Comparison of ENCODE assay signal across 10 cellular contexts in genomic region chr21:45409466-45410150, GRCh38. TPM values are rescaled to one million over a fixed set of nuclear protein-coding genes. Genes with fewer than 3 reads are reported as not detected.
A peak's percentile ranks its signal among the peaks of the same experiment; 100 is the strongest.
DNase-seq lines count a peak whose midpoint lies in the region; ATAC-seq and TF ChIP-seq lines count a peak whose summit lies in the region.
"Had no signal": no experiment of that assay in that cellular context is flagged by ENCODE, and none has a peak within 500 bp of the region (broad histone marks: within the 10 kb centered on the region; RNA-seq: fewer than 3 reads in every experiment).

No MANE protein-coding gene starts in this region.

- no peak for TF ChIP-seq EP300 in SK-N-SH (IDR thresholded peaks at IDR 0.05; ENCODE audit: borderline replicate concordance in 1 of 2, low read depth in 1 of 2, low read length in 1 of 2)

- POLR2A ChIA-PET in SK-N-SH (lab: Yijun Ruan, JAX): no interaction called here
- POLR2A ChIA-PET in activated CD4-positive, alpha-beta T cell treated with anti-CD3 and anti-CD28 coated beads, Interleukin-2, amount 10 ng/mL, durations not matched to agents 7 days and 5 days (lab: Charles Lee): no interaction called here
- POLR2A ChIA-PET in activated CD4-positive, alpha-beta T cell treated with anti-CD3 and anti-CD28 coated beads for 36 hours (lab: Charles Lee): no interaction called here

- 90% methylated on average over 2 of the region's 29 CpGs for WGBS in SK-N-SH (ENCODE audit: low lambda C conversion rate)

- peak overlapping the region in 1 of 2 experiments; percentile 45; a peak in 2 of 4 replicates for H3K27ac ChIP-seq in SK-N-SH (ENCODE audit: low read depth in 2 of 2, low read length in 1 of 2)
- no peak overlapping the region for H3K27ac ChIP-seq in neural progenitor cell

- CTCF ChIA-PET in SK-N-SH (lab: Yijun Ruan, JAX): interaction anchor here (0.9 to 1.6 kb wide), 7 partner anchors 23 to 271 kb away, joined by 3 to 6 read pairs (median 4); no protein-coding TSS in a partner anchor
- CTCF ChIA-PET in activated CD4-positive, alpha-beta T cell treated with anti-CD3 and anti-CD28 coated beads, Interleukin-2, amount 10 ng/mL, durations not matched to agents 7 days and 5 days (lab: Charles Lee): no interaction called here
- CTCF ChIA-PET in activated CD4-positive, alpha-beta T cell treated with anti-CD3 and anti-CD28 coated beads for 36 hours (lab: Charles Lee): no interaction called here

- H3K27me3 ChIP-seq in SK-N-SH (ENCODE audit: insufficient read depth) (no peaks in the 10 kb centered on the region), neural progenitor cell (peaks cover under 1% of the 10 kb centered on the region)

- peak; percentile 67 for DNase-seq in SK-N-SH
- peak; percentile 42 for DNase-seq in globus pallidus (ENCODE audit: low spot score)
- no peak for DNase-seq in neural progenitor cell (ENCODE audit: low spot score)
- no peak for DNase-seq in activated CD4-positive, alpha-beta T cell treated with anti-CD3 and anti-CD28 coated beads, Interleukin-2, amount 10 ng/mL, durations not matched to agents 7 days and 5 days
- DNase-seq in activated CD4-positive, alpha-beta T cell treated with anti-CD3 and anti-CD28 coated beads for 36 hours: no peak
- DNase-seq: activated CD8-positive, alpha-beta memory T cell treated with anti-CD3 and anti-CD28 coated beads, Interleukin-2, amount 10 ng/mL, durations not matched to agents 7 days and 5 days had no signal

- H4K20me1 ChIP-seq in SK-N-SH (ENCODE audit: insufficient read depth) (peaks cover 83% of the 10 kb centered on the region), neural progenitor cell (ENCODE audit: low read depth) (peaks cover 82% of the 10 kb centered on the region)

- H3K4me1 Mint-ChIP-seq in neural progenitor cell: peaks cover 70% of the 10 kb centered on the region
- no peaks in the 10 kb centered on the region for H3K4me1 Mint-ChIP-seq in activated CD4-positive, alpha-beta T cell treated with anti-CD3 and anti-CD28 coated beads, Interleukin-2, amount 10 ng/mL, durations not matched to agents 7 days and 5 days
- H3K4me1 Mint-ChIP-seq in activated CD4-positive, alpha-beta T cell treated with anti-CD3 and anti-CD28 coated beads for 36 hours: peaks cover 7% of the 10 kb centered on the region

- no peaks in the 10 kb centered on the region for H3K9me2 ChIP-seq in SK-N-SH

- H3K4me3 ChIP-seq in SK-N-SH (ENCODE audit: low read depth in 2 of 2, low read length in 1 of 2) (no peak overlapping the region), neural progenitor cell (no peak overlapping the region)

- H2AFZ ChIP-seq in SK-N-SH (ENCODE audit: low read depth): no peak overlapping the region
- H2AFZ ChIP-seq in neural progenitor cell (replicated peaks): no peak overlapping the region

- no peaks in the 10 kb centered on the region for H3K9me3 Mint-ChIP-seq in neural progenitor cell
- no peaks in the 10 kb centered on the region for H3K9me3 Mint-ChIP-seq in activated CD4-positive, alpha-beta T cell treated with anti-CD3 and anti-CD28 coated beads, Interleukin-2, amount 10 ng/mL, durations not matched to agents 7 days and 5 days
- no peaks in the 10 kb centered on the region for H3K9me3 Mint-ChIP-seq in activated CD4-positive, alpha-beta T cell treated with anti-CD3 and anti-CD28 coated beads for 36 hours (ENCODE audit: low read depth)
- H3K9me3 Mint-ChIP-seq: neural crest cell had no signal

- H3F3A ChIP-seq in SK-N-SH (replicated peaks; ENCODE audit: insufficient read depth) (no peaks in the 10 kb centered on the region), neural progenitor cell (ENCODE audit: low read depth) (peaks cover 35% of the 10 kb centered on the region)

- H3K4me3 Mint-ChIP-seq in neural progenitor cell: peak overlapping the region; percentile 10
- H3K4me3 Mint-ChIP-seq in activated CD4-positive, alpha-beta T cell treated with anti-CD3 and anti-CD28 coated beads, Interleukin-2, amount 10 ng/mL, durations not matched to agents 7 days and 5 days: no peak overlapping the region
- no peak overlapping the region for H3K4me3 Mint-ChIP-seq in activated CD4-positive, alpha-beta T cell treated with anti-CD3 and anti-CD28 coated beads for 36 hours
- H3K4me3 Mint-ChIP-seq: activated CD8-positive, alpha-beta memory T cell treated with anti-CD3 and anti-CD28 coated beads, Interleukin-2, amount 10 ng/mL, durations not matched to agents 7 days and 5 days; neural crest cell had no signal

- H3K27me3 Mint-ChIP-seq in neural progenitor cell (ENCODE audit: insufficient read depth, low read depth): peaks cover 13% of the 10 kb centered on the region
- H3K27me3 Mint-ChIP-seq in activated CD4-positive, alpha-beta T cell treated with anti-CD3 and anti-CD28 coated beads, Interleukin-2, amount 10 ng/mL, durations not matched to agents 7 days and 5 days: peaks cover 15% of the 10 kb centered on the region
- H3K27me3 Mint-ChIP-seq in activated CD4-positive, alpha-beta T cell treated with anti-CD3 and anti-CD28 coated beads for 36 hours: peaks cover 17% of the 10 kb centered on the region

- H3K36me3 ChIP-seq in SK-N-SH (replicated peaks in 1 of 2; ENCODE audit: control insufficient read depth in 1 of 2, insufficient read depth in 2 of 2, low read length in 1 of 2): peaks cover 6 to 11% of the 10 kb centered on the region in 2 experiments
- no peaks in the 10 kb centered on the region for H3K36me3 ChIP-seq in neural progenitor cell

- H3K27ac Mint-ChIP-seq in neural progenitor cell: peak overlapping the region; percentile 37
- no peak overlapping the region for H3K27ac Mint-ChIP-seq in activated CD4-positive, alpha-beta T cell treated with anti-CD3 and anti-CD28 coated beads, Interleukin-2, amount 10 ng/mL, durations not matched to agents 7 days and 5 days
- no peak overlapping the region for H3K27ac Mint-ChIP-seq in activated CD4-positive, alpha-beta T cell treated with anti-CD3 and anti-CD28 coated beads for 36 hours
- H3K27ac Mint-ChIP-seq: activated CD8-positive, alpha-beta memory T cell treated with anti-CD3 and anti-CD28 coated beads, Interleukin-2, amount 10 ng/mL, durations not matched to agents 7 days and 5 days had no signal

- peak; percentile 35 for TF ChIP-seq RAD21 in SK-N-SH (IDR thresholded peaks at IDR 0.05; ENCODE audit: low read length)

- H3K9me3 ChIP-seq in SK-N-SH (no peaks in the 10 kb centered on the region), neural progenitor cell (ENCODE audit: low read depth) (no peaks in the 10 kb centered on the region)

- TF ChIP-seq CTCF in SK-N-SH (IDR thresholded peaks at IDR 0.05) (no peak), neural progenitor cell (IDR thresholded peaks at IDR 0.05) (no peak)

- H3K4me1 ChIP-seq in SK-N-SH (ENCODE audit: control insufficient read depth in 1 of 2, insufficient read depth in 2 of 2, low read depth in 1 of 2, low read length in 1 of 2): peaks cover 6 to 46% of the 10 kb centered on the region in 2 experiments; a peak in 1 of 4 replicates
- peaks cover 60% of the 10 kb centered on the region for H3K4me1 ChIP-seq in neural progenitor cell

- H3K36me3 Mint-ChIP-seq in neural progenitor cell: no peaks in the 10 kb centered on the region
- H3K36me3 Mint-ChIP-seq in activated CD4-positive, alpha-beta T cell treated with anti-CD3 and anti-CD28 coated beads, Interleukin-2, amount 10 ng/mL, durations not matched to agents 7 days and 5 days (ENCODE audit: low read depth): no peaks in the 10 kb centered on the region
- H3K36me3 Mint-ChIP-seq in activated CD4-positive, alpha-beta T cell treated with anti-CD3 and anti-CD28 coated beads for 36 hours (ENCODE audit: low read depth): no peaks in the 10 kb centered on the region
- H3K36me3 Mint-ChIP-seq: activated CD8-positive, alpha-beta memory T cell treated with anti-CD3 and anti-CD28 coated beads, Interleukin-2, amount 10 ng/mL, durations not matched to agents 7 days and 5 days had no signal

- H3K9ac ChIP-seq in SK-N-SH (no peak overlapping the region), neural progenitor cell (no peak overlapping the region)

- intact Hi-C loops in activated CD4-positive, alpha-beta T cell treated with anti-CD3 and anti-CD28 coated beads for 36 hours (cut with DNase I, micrococcal nuclease): loop anchor here in 1 of 2 experiments (5.0 kb wide), 1 partner anchor 183 kb away; no protein-coding TSS in a partner anchor

- H3K79me2 ChIP-seq in SK-N-SH (ENCODE audit: insufficient read depth) (peaks cover 89% of the 10 kb centered on the region), neural progenitor cell (ENCODE audit: low read depth) (peaks cover 96% of the 10 kb centered on the region)

- H3K4me2 ChIP-seq in SK-N-SH (no peak overlapping the region), neural progenitor cell (no peak overlapping the region)

- ATAC-seq in SK-N-SH treated with all-trans-retinoic acid at 6 μM for 48 hours (no peak), GM18511 (IDR thresholded peaks at IDR 0.05; ENCODE audit: unreplicated experiment) (no peak), GM21576 (IDR thresholded peaks at IDR 0.05; ENCODE audit: unreplicated experiment) (no peak)
- ATAC-seq in activated CD4-positive, alpha-beta T cell treated with anti-CD3 and anti-CD28 coated beads for 36 hours: no peak
- ATAC-seq: activated CD8-positive, alpha-beta memory T cell treated with anti-CD3 and anti-CD28 coated beads, Interleukin-2, amount 10 ng/mL, durations not matched to agents 7 days and 5 days had no signal

TF ChIP-seq in SK-N-SH, 30 proteins besides CTCF, POLR2A, EP300 and RAD21 (continues in another document):
- TF ChIP-seq SMC3 (IDR thresholded peaks at IDR 0.05; ENCODE audit: low read depth, low read length): peak; percentile 27; the same call in 1 of the 2 replicates

TF ChIP-seq in SK-N-SH treated with all-trans-retinoic acid at 6 μM for 48 hours, 23 proteins besides CTCF, POLR2A, EP300 and RAD21 (continues in another document):
- no peak for TF ChIP-seq ISL1 (CRISPR knock-in tag; IDR thresholded peaks at IDR 0.05)
- no peak for TF ChIP-seq ZNF565 (CRISPR knock-in tag; conservative IDR thresholded peaks at IDR 0.05; ENCODE audit: low read depth)
- no peak for TF ChIP-seq ZNF8 (CRISPR knock-in tag; IDR thresholded peaks at IDR 0.05)
- TF ChIP-seq OSR1 (CRISPR knock-in tag; IDR thresholded peaks at IDR 0.05): no peak
- TF ChIP-seq TCF4 (CRISPR knock-in tag; IDR thresholded peaks at IDR 0.05; ENCODE audit: borderline replicate concordance): no peak
- no peak for TF ChIP-seq ZFP3 (CRISPR knock-in tag; IDR thresholded peaks at IDR 0.05)

RNA-seq across cellular contexts. Expression of gene COL18A1, which starts 4.6 kb away (rescaled TPM):
- 93.6 and 118 TPM in 2 replicates for polyA plus RNA-seq in SK-N-SH (2012; rRNA removed)
- 51.8 and 89.1 TPM in 2 replicates for polyA plus RNA-seq in SK-N-SH (2012; cell fraction: cytosol; rRNA removed)
- polyA plus RNA-seq in SK-N-SH (2012; cell fraction: nucleus; rRNA removed): 287 and 525 TPM in 2 replicates
- 52.6 and 291 TPM in 2 replicates for total RNA-seq in neural progenitor cell (ENCODE audit: low replicate concordance)
- 1 to 10 TPM; 2.8 to 3.1 TPM for total RNA-seq in activated CD4-positive, alpha-beta T cell treated with anti-CD3 and anti-CD28 coated beads, Interleukin-2, amount 10 ng/mL, durations not matched to agents 7 days and 5 days
- 1 to 10 TPM; 8.0 to 8.8 TPM for total RNA-seq in activated CD4-positive, alpha-beta T cell treated with anti-CD3 and anti-CD28 coated beads for 36 hours

Comparison
In these comparisons a context has a peak if more than half of its experiments do, and no peak if none do; other contexts are left out.
1. DNase-seq: peak in SK-N-SH (single experiment) and globus pallidus (single experiment); none in neural progenitor cell (single experiment), activated CD4-positive, alpha-beta T cell treated with anti-CD3 and anti-CD28 coated beads, Interleukin-2, amount 10 ng/mL, durations not matched to agents 7 days and 5 days (single experiment) and activated CD4-positive, alpha-beta T cell treated with anti-CD3 and anti-CD28 coated beads for 36 hours (single experiment).